ENCODE assay signal across 31 cellular contexts in the genomic region with DNA sequence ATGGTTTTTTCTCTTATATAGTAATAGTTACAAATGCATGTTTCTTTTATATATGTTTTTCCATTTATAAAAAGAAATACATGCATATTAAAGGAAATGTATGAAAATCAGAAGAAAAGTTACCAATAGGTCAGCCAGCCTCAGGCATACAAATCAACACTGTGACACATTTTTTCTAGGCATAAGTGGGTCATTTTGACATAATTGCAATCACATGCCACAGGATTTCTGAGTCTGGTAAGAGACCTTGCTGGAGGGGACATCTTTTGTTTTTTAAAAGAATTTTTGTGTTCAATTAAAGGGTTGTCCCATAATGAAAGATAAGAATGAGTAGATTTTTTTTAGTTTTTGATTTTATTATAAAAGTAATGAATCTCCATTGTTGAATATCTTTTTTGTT.
"Had no signal": no experiment of that assay in that cellular context is flagged by ENCODE, and none has a peak within 500 bp of the region (broad histone marks: within the 10 kb centered on the region; RNA-seq: fewer than 3 reads in every experiment).

No MANE protein-coding gene starts in this region.

- H3K9ac ChIP-seq: KMS-11 had no signal

- H2AFZ ChIP-seq: PC-9 had no signal

- H3K27ac ChIP-seq: KMS-11, PC-9, RWPE1, SJCRH30, SK-N-MC had no signal

- H3K27ac Mint-ChIP-seq: T-cell had no signal

- H3K27me3 Mint-ChIP-seq: T-cell had no signal

- H3K4me1 ChIP-seq: SJCRH30 had no signal

- H3K27me3 ChIP-seq: SJCRH30 had no signal

- H3K4me3 ChIP-seq: PC-9, SJCRH30, SK-N-MC had no signal

- ATAC-seq: Panc1, Right ventricle myocardium inferior, T-cell had no signal

- H3K9me3 ChIP-seq: SJCRH30 had no signal

- H3K4me2 ChIP-seq: KMS-11, PC-9 had no signal

- H3K4me1 Mint-ChIP-seq: T-cell had no signal

- H3K36me3 Mint-ChIP-seq: T-cell had no signal

- H3K4me3 Mint-ChIP-seq: T-cell had no signal

- DNase-seq: Karpas-422, KBM-7, MM.1S, MV-4-11, NCI-H1092 treated with DMSO at 0.1 percent for 48 hours, NCI-H1105 treated with DMSO at 0.1 percent for 48 hours, NCI-H1436, NCI-H146, NCI-H1694, NCI-H187 treated with DMSO at 0.1 percent for 48 hours, NCI-H2029, NCI-H2081, NCI-H2107, NCI-H2171, NCI-H226, NCI-H446 treated with DMSO at 0.1 percent for 48 hours, NCI-H510A, NCI-H524, NCI-H526, NCI-H774, PC-9, SHP77, SIG-M5, SJCRH30, T-cell had no signal

- H3K36me3 ChIP-seq: SJCRH30 had no signal

- FAIRE-seq: RCC 7860 had no signal
